In genomic region chr18:8800445-8800844, GRCh38 we compare ENCODE assay signal across 1 cellular context.
TF ChIP-seq lines count a peak whose summit lies in the region.

No MANE protein-coding gene starts in this region.

TF ChIP-seq in HCT116, 20 proteins besides CTCF, POLR2A, EP300 and RAD21 (continued from another document):
- no peak for TF ChIP-seq ZNF274 (IDR thresholded peaks at IDR 0.05; ENCODE audit: low read depth, low read length)
- TF ChIP-seq TCF7L2 (IDR thresholded peaks at IDR 0.05; ENCODE audit: borderline replicate concordance, extremely low read depth, insufficient read depth, insufficient read length) = no peak
- TF ChIP-seq CBX3 (IDR thresholded peaks at IDR 0.05; ENCODE audit: low read depth) = peak; percentile 87; the same call in 1 of the 2 replicates
